ENCODE assay signal across 22 cellular contexts in genomic region chr15:92772061-92772460, GRCh38.
"Had no signal": no experiment of that assay in that cellular context is flagged by ENCODE, and none has a peak within 500 bp of the region (broad histone marks: within the 10 kb centered on the region; RNA-seq: fewer than 3 reads in every experiment).

No MANE protein-coding gene starts in this region.

- H3K36me3 ChIP-seq: MG63, SJCRH30 had no signal

- H3K4me3 ChIP-seq: MG63, SJCRH30 had no signal

- H3K27me3 ChIP-seq: MG63, SJCRH30 had no signal

- ATAC-seq: Panc1, Right ventricle myocardium inferior, SK-N-SH treated with all-trans-retinoic acid at 6 μM for 48 hours had no signal

- H3K27ac ChIP-seq: SJCRH30 had no signal

- DNase-seq: IMR-90, Karpas-422, KG1, MG63, NCI-H1092, NCI-H1105 treated with DMSO at 0.1 percent for 48 hours, NCI-H1417 treated with DMSO at 0.1 percent for 48 hours, NCI-H1694 treated with DMSO at 0.1 percent for 48 hours, NCI-H1930, NCI-H2081, NCI-H2107, NCI-H226, NCI-H446, NCI-H510A, NCI-H524 treated with DMSO at 0.1 percent for 48 hours, NCI-H69, NCI-H774, SHP77 treated with DMSO at 0.1 percent for 48 hours, SJCRH30 had no signal

- H3K9me3 ChIP-seq: MG63, SJCRH30 had no signal

- H3K4me1 ChIP-seq: SJCRH30 had no signal
